ENCODE assay signal across 8 cellular contexts in genomic region chr10:99370993-99371392, GRCh38. TPM values are rescaled to one million over a fixed set of nuclear protein-coding genes. Genes with fewer than 3 reads are reported as not detected.
DNase-seq lines count a peak whose midpoint lies in the region; ATAC-seq and TF ChIP-seq lines count a peak whose summit lies in the region.

No MANE protein-coding gene starts in this region.

- intact Hi-C loops in activated CD4-positive, alpha-beta memory T cell treated with anti-CD3 and anti-CD28 coated beads for 36 hours (cut with micrococcal nuclease): no loop called here

- peak; percentile 74 for TF ChIP-seq CTCF in VCaP (conservative IDR thresholded peaks at IDR 0.05)

- ATAC-seq in GM19468 (IDR thresholded peaks at IDR 0.05; ENCODE audit: extremely low read depth, unreplicated experiment) (peak; percentile 63), HG03439 (IDR thresholded peaks at IDR 0.05; ENCODE audit: unreplicated experiment) (peak; percentile 88)

- peak; percentile 20 for DNase-seq in NCI-H1436 (lab: John Stamatoyannopoulos, UW)
- no peak for DNase-seq in NCI-H1436 treated with DMSO at 0.1 percent for 48 hours (lab: John Stamatoyannopoulos, UW)
- peak; percentile 60 for DNase-seq in kidney tubule cell (ENCODE audit: low spot score)
- no peak for DNase-seq in activated CD4-positive, alpha-beta memory T cell treated with anti-CD3 and anti-CD28 coated beads for 36 hours
- DNase-seq in activated CD4-positive, alpha-beta T cell treated with anti-CD3 and anti-CD28 coated beads, Interleukin-2, amount 50 U/mL, for 1 hour: no peak

- no peak overlapping the region for H3K4me3 Mint-ChIP-seq in activated CD4-positive, alpha-beta memory T cell treated with anti-CD3 and anti-CD28 coated beads for 36 hours

- peaks cover 41% of the 10 kb centered on the region for H3K27me3 Mint-ChIP-seq in activated CD4-positive, alpha-beta memory T cell treated with anti-CD3 and anti-CD28 coated beads for 36 hours

- H3K36me3 Mint-ChIP-seq in activated CD4-positive, alpha-beta memory T cell treated with anti-CD3 and anti-CD28 coated beads for 36 hours: no peaks in the 10 kb centered on the region

- CTCF ChIA-PET in activated CD4-positive, alpha-beta memory T cell treated with anti-CD3 and anti-CD28 coated beads for 36 hours (lab: Charles Lee): interaction anchor here (0.9 kb wide), 1 partner anchor 21 kb away, joined by 3 read pairs; no protein-coding TSS in a partner anchor

- POLR2A ChIA-PET in activated CD4-positive, alpha-beta memory T cell treated with anti-CD3 and anti-CD28 coated beads for 36 hours (lab: Charles Lee): no interaction called here

- no peaks in the 10 kb centered on the region for H3K9me3 Mint-ChIP-seq in activated CD4-positive, alpha-beta memory T cell treated with anti-CD3 and anti-CD28 coated beads for 36 hours

- no peak overlapping the region for H3K27ac ChIP-seq in VCaP

- peaks cover 5% of the 10 kb centered on the region for H3K4me1 Mint-ChIP-seq in activated CD4-positive, alpha-beta memory T cell treated with anti-CD3 and anti-CD28 coated beads for 36 hours (ENCODE audit: low read depth)

- no peak overlapping the region for H3K27ac Mint-ChIP-seq in activated CD4-positive, alpha-beta memory T cell treated with anti-CD3 and anti-CD28 coated beads for 36 hours

RNA-seq across cellular contexts. Expression of gene CNNM1, which starts 41.8 kb away (rescaled TPM):
- total RNA-seq in activated CD4-positive, alpha-beta memory T cell treated with anti-CD3 and anti-CD28 coated beads for 36 hours: under 1 TPM; 0.41 to 0.43 TPM

RNA-seq across cellular contexts. Expression of gene GOT1, which starts 59.4 kb away (rescaled TPM):
- 10 to 100 TPM; 51.6 to 54.9 TPM for total RNA-seq in activated CD4-positive, alpha-beta memory T cell treated with anti-CD3 and anti-CD28 coated beads for 36 hours

Comparison
In these comparisons a context has a peak if more than half of its experiments do, and no peak if none do; other contexts are left out.
1. DNase-seq: peak in NCI-H1436 (single experiment) and kidney tubule cell (single experiment); none in NCI-H1436 treated with DMSO at 0.1 percent for 48 hours (single experiment), activated CD4-positive, alpha-beta memory T cell treated with anti-CD3 and anti-CD28 coated beads for 36 hours (single experiment) and activated CD4-positive, alpha-beta T cell treated with anti-CD3 and anti-CD28 coated beads, Interleukin-2, amount 50 U/mL, for 1 hour (single experiment).